In genomic region chr4:11773798-11774197, GRCh38 we compare ENCODE assay signal across 13 cellular contexts.
A peak's percentile ranks its signal among the peaks of the same experiment; 100 is the strongest.
DNase-seq lines count a peak whose midpoint lies in the region; ATAC-seq, FAIRE-seq and TF ChIP-seq lines count a peak whose summit lies in the region.
"Had no signal": no experiment of that assay in that cellular context is flagged by ENCODE, and none has a peak within 500 bp of the region (broad histone marks: within the 10 kb centered on the region; RNA-seq: fewer than 3 reads in every experiment).

No MANE protein-coding gene starts in this region.

- H3K4me1 Mint-ChIP-seq in activated T-helper 2 cell treated with anti-CD3 and anti-CD28 coated beads, Interferon-gamma antibody, Interleukin-2, Interleukin-4, amounts not matched to agents 10 μg/mL and 5 μg/mL and 100 μg/mL, durations not matched to agents 14 hours and 24 hours and 36 hours (ENCODE audit: low read depth), result no peaks in the 10 kb centered on the region
- H3K4me1 Mint-ChIP-seq: CD14-positive monocyte had no signal

- no peaks in the 10 kb centered on the region for H3K36me3 ChIP-seq in adipocyte (ENCODE audit: control insufficient read depth, insufficient read depth, low read length, severe bottlenecking)
- no peaks in the 10 kb centered on the region for H3K36me3 ChIP-seq in endothelial cell of umbilical vein (ENCODE audit: control insufficient read depth in 2 of 2, extremely low read depth in 1 of 2, insufficient read depth in 2 of 2, low read length in 2 of 2)
- no peaks in the 10 kb centered on the region for H3K36me3 ChIP-seq in aorta (ENCODE audit: control insufficient read depth in 1 of 2, insufficient read depth in 2 of 2, low read length in 1 of 2)

- CTCF ChIA-PET in endothelial cell of umbilical vein (lab: Charles Lee), result interaction anchor here (2.0 kb wide), 1 partner anchor 8 kb away, joined by 6 read pairs; no protein-coding TSS in a partner anchor

- H4K20me1 ChIP-seq in endothelial cell of umbilical vein (replicated peaks; ENCODE audit: control insufficient read depth, extremely low read depth, insufficient read depth, low read length), result no peaks in the 10 kb centered on the region

- peak; percentile 53 for ATAC-seq in aorta (ENCODE audit: low FRiP score)
- ATAC-seq: CD8-positive, alpha-beta T cell had no signal

- no peaks in the 10 kb centered on the region for H3K9me1 ChIP-seq in endothelial cell of umbilical vein (replicated peaks; ENCODE audit: control insufficient read depth, extremely low read depth, insufficient read depth, low read length)

- H3K27ac ChIP-seq in endothelial cell of umbilical vein (ENCODE audit: insufficient read depth, low read depth, low read length) (peak overlapping the region; percentile 21), aorta (ENCODE audit: low read depth in 1 of 2, low read length in 2 of 2) (no peak overlapping the region)

- TF ChIP-seq POLR2A in endothelial cell of umbilical vein (IDR thresholded peaks at IDR 0.05; ENCODE audit: low read depth, low read length), result no peak

- peak; percentile 4 for DNase-seq in adipocyte (ENCODE audit: low read depth)
- no peak for DNase-seq in endothelial cell of umbilical vein (ENCODE audit: low read depth, low spot score)
- peak; percentile 72 for DNase-seq in fibroblast of the aortic adventitia (ENCODE audit: low read depth)
- DNase-seq in aorta, result no peak
- no peak for DNase-seq in activated T-helper 2 cell treated with anti-CD3 and anti-CD28 coated beads, Interferon-gamma antibody, Interleukin-2, Interleukin-4, amounts not matched to agents 10 μg/mL and 5 μg/mL and 100 μg/mL, durations not matched to agents 14 hours and 24 hours and 36 hours (ENCODE audit: low spot score)
- DNase-seq in NCI-H2171 (lab: John Stamatoyannopoulos, UW), result no peak
- DNase-seq in G401 (ENCODE audit: low spot score), result no peak
- DNase-seq: CD8-positive, alpha-beta T cell; COR-L47; DMS53; HFFc6 had no signal

- POLR2A ChIA-PET in endothelial cell of umbilical vein (lab: Charles Lee), result no interaction called here

- H3K4me3 ChIP-seq in adipocyte (ENCODE audit: low read length), result no peak overlapping the region
- no peak overlapping the region for H3K4me3 ChIP-seq in endothelial cell of umbilical vein (replicated peaks in 1 of 3; ENCODE audit: insufficient read depth in 1 of 3, low read depth in 1 of 3, low read length in 3 of 3)
- H3K4me3 ChIP-seq in fibroblast of the aortic adventitia (ENCODE audit: low read depth, low read length), result no peak overlapping the region
- no peak overlapping the region for H3K4me3 ChIP-seq in aorta (ENCODE audit: low read length in 2 of 2)

- WGBS in aorta, 2 donors, result 80 to 88% methylated on average over 3 of the region's 3 CpGs

- FAIRE-seq in endothelial cell of umbilical vein (lab: Jason Lieb, UNC), result no peak
- FAIRE-seq: HTR-8/SVneo had no signal

- in situ Hi-C loops in G401 (cut with HindIII; ENCODE audit: low sequenced_read_pairs), result no loop called here

- TF ChIP-seq CTCF in endothelial cell of umbilical vein (IDR thresholded peaks at IDR 0.05; ENCODE audit: extremely low read depth in 1 of 2, insufficient read depth in 1 of 2, low read depth in 1 of 2, low read length in 2 of 2) (no peak), fibroblast of the aortic adventitia (IDR thresholded peaks at IDR 0.05; ENCODE audit: insufficient read depth, low read length) (no peak)

- no peaks in the 10 kb centered on the region for H3K36me3 Mint-ChIP-seq in activated T-helper 2 cell treated with anti-CD3 and anti-CD28 coated beads, Interferon-gamma antibody, Interleukin-2, Interleukin-4, amounts not matched to agents 10 μg/mL and 5 μg/mL and 100 μg/mL, durations not matched to agents 14 hours and 24 hours and 36 hours (ENCODE audit: low read depth)
- H3K36me3 Mint-ChIP-seq: CD14-positive monocyte; CD8-positive, alpha-beta T cell had no signal

- no peak overlapping the region for H3K4me2 ChIP-seq in endothelial cell of umbilical vein (ENCODE audit: insufficient read depth, low read length)

- H3K4me1 ChIP-seq in adipocyte (ENCODE audit: control insufficient read depth, insufficient read depth, low read length) (peaks cover 24% of the 10 kb centered on the region), endothelial cell of umbilical vein (ENCODE audit: control insufficient read depth, extremely low read depth, insufficient read depth, low read length) (peaks cover 12% of the 10 kb centered on the region), aorta (ENCODE audit: control insufficient read depth in 1 of 2, insufficient read depth in 2 of 2, low read length in 2 of 2) (no peaks in the 10 kb centered on the region)

- H3K27me3 ChIP-seq in adipocyte (replicated peaks; ENCODE audit: control insufficient read depth, insufficient read depth, low read length), result no peaks in the 10 kb centered on the region
- no peaks in the 10 kb centered on the region for H3K27me3 ChIP-seq in endothelial cell of umbilical vein (ENCODE audit: control insufficient read depth in 2 of 2, insufficient read depth in 2 of 2, low read length in 2 of 2)
- no peaks in the 10 kb centered on the region for H3K27me3 ChIP-seq in aorta (ENCODE audit: control insufficient read depth in 1 of 2, insufficient read depth in 2 of 2, low read length in 1 of 2)

- dilution Hi-C loops in endothelial cell of umbilical vein (cut with MboI; ENCODE audit: extremely low pct_ligation_motif_present, low sequenced_read_pairs), result no loop called here

- no TSS peak for BruUV-seq in endothelial cell of umbilical vein (replicated peaks; lab: Mats Ljungman, UMichigan)

- H3K9ac ChIP-seq in adipocyte (ENCODE audit: low read length), result no peak overlapping the region
- no peak overlapping the region for H3K9ac ChIP-seq in endothelial cell of umbilical vein (replicated peaks; ENCODE audit: extremely low read depth, insufficient read depth, low read length)

- H2AFZ ChIP-seq in endothelial cell of umbilical vein (ENCODE audit: low read depth, low read length), result no peak overlapping the region

- H3K27ac Mint-ChIP-seq in activated T-helper 2 cell treated with anti-CD3 and anti-CD28 coated beads, Interferon-gamma antibody, Interleukin-2, Interleukin-4, amounts not matched to agents 10 μg/mL and 5 μg/mL and 100 μg/mL, durations not matched to agents 14 hours and 24 hours and 36 hours, result no peak overlapping the region
- H3K27ac Mint-ChIP-seq: CD8-positive, alpha-beta T cell; HFFc6 had no signal

- H3K4me3 Mint-ChIP-seq in activated T-helper 2 cell treated with anti-CD3 and anti-CD28 coated beads, Interferon-gamma antibody, Interleukin-2, Interleukin-4, amounts not matched to agents 10 μg/mL and 5 μg/mL and 100 μg/mL, durations not matched to agents 14 hours and 24 hours and 36 hours (ENCODE audit: low read depth), result no peak overlapping the region
- H3K4me3 Mint-ChIP-seq: CD14-positive monocyte; CD8-positive, alpha-beta T cell; HFFc6 had no signal

- no peaks in the 10 kb centered on the region for H3K9me3 Mint-ChIP-seq in activated T-helper 2 cell treated with anti-CD3 and anti-CD28 coated beads, Interferon-gamma antibody, Interleukin-2, Interleukin-4, amounts not matched to agents 10 μg/mL and 5 μg/mL and 100 μg/mL, durations not matched to agents 14 hours and 24 hours and 36 hours
- H3K9me3 Mint-ChIP-seq: CD8-positive, alpha-beta T cell had no signal

- no peaks in the 10 kb centered on the region for H3K79me2 ChIP-seq in endothelial cell of umbilical vein (ENCODE audit: control insufficient read depth, insufficient read depth, low read length)

- no peaks in the 10 kb centered on the region for H3K27me3 Mint-ChIP-seq in activated T-helper 2 cell treated with anti-CD3 and anti-CD28 coated beads, Interferon-gamma antibody, Interleukin-2, Interleukin-4, amounts not matched to agents 10 μg/mL and 5 μg/mL and 100 μg/mL, durations not matched to agents 14 hours and 24 hours and 36 hours (ENCODE audit: low read depth)

- intact Hi-C loops in endothelial cell of umbilical vein (cut with micrococcal nuclease) (loop anchor here (1.0 kb wide), 1 partner anchor 29 kb away; no protein-coding TSS in a partner anchor), aorta (cut with DNase I) (no loop called here)
- intact Hi-C loops in activated T-helper 2 cell treated with anti-CD3 and anti-CD28 coated beads, Interferon-gamma antibody, Interleukin-2, Interleukin-4, amounts not matched to agents 10 μg/mL and 5 μg/mL and 100 μg/mL, durations not matched to agents 14 hours and 24 hours and 36 hours (cut with micrococcal nuclease), result no loop called here

- H3K9me3 ChIP-seq in adipocyte (ENCODE audit: control insufficient read depth, low read length) (no peaks in the 10 kb centered on the region), endothelial cell of umbilical vein (replicated peaks; ENCODE audit: control insufficient read depth, insufficient read depth, low read length) (no peaks in the 10 kb centered on the region), aorta (ENCODE audit: control insufficient read depth, low read length) (no peaks in the 10 kb centered on the region)

TF ChIP-seq in endothelial cell of umbilical vein, 7 proteins besides CTCF, POLR2A, EP300 and RAD21:
- TF ChIP-seq GATA2 (IDR thresholded peaks at IDR 0.05; ENCODE audit: insufficient read depth, insufficient read length, low read depth, low read length) (no peak), JUN (IDR thresholded peaks at IDR 0.05; ENCODE audit: borderline replicate concordance, insufficient read depth, insufficient read length, low read depth) (no peak), MYC (IDR thresholded peaks at IDR 0.05; ENCODE audit: low read depth, low read length) (no peak), EZH2 (IDR thresholded peaks at IDR 0.05; ENCODE audit: borderline replicate concordance, low read depth, low read length, severe bottlenecking) (no peak), FOS (IDR thresholded peaks at IDR 0.05; ENCODE audit: borderline replicate concordance, insufficient read depth, low read length) (no peak), POLR2AphosphoS5 (IDR thresholded peaks at IDR 0.05; ENCODE audit: insufficient read depth, low read depth, low read length) (no peak)
- TF ChIP-seq, protein P1, sequence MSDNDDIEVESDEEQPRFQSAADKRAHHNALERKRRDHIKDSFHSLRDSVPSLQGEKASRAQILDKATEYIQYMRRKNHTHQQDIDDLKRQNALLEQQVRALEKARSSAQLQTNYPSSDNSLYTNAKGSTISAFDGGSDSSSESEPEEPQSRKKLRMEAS (IDR thresholded peaks at IDR 0.05; ENCODE audit: insufficient read depth, insufficient read length), result no peak

Comparison
In these comparisons a context has a peak if more than half of its experiments do, and no peak if none do; other contexts are left out.
1. DNase-seq: peak in adipocyte (single experiment) and fibroblast of the aortic adventitia (single experiment); none in endothelial cell of umbilical vein (single experiment), aorta (0 of 2), activated T-helper 2 cell treated with anti-CD3 and anti-CD28 coated beads, Interferon-gamma antibody, Interleukin-2, Interleukin-4, amounts not matched to agents 10 μg/mL and 5 μg/mL and 100 μg/mL, durations not matched to agents 14 hours and 24 hours and 36 hours (single experiment), NCI-H2171 (single experiment) and G401 (single experiment).